Comparison of ENCODE assay signal across 29 cellular contexts in genomic region chr1:96090134-96090533, GRCh38.
"Had no signal": no experiment of that assay in that cellular context is flagged by ENCODE, and none has a peak within 500 bp of the region (broad histone marks: within the 10 kb centered on the region; RNA-seq: fewer than 3 reads in every experiment).

No MANE protein-coding gene starts in this region.

- ATAC-seq: activated CD4-positive, alpha-beta T cell treated with anti-CD3 and anti-CD28 coated beads for 36 hours; activated CD8-positive, alpha-beta memory T cell treated with anti-CD3 and anti-CD28 coated beads, Interleukin-2, amount 10 ng/mL, durations not matched to agents 7 days and 5 days; activated CD8-positive, alpha-beta T cell treated with anti-CD3 and anti-CD28 coated beads, Interleukin-2, amount 10 ng/mL, durations not matched to agents 7 days and 5 days; activated naive CD4-positive, alpha-beta T cell treated with anti-CD3 and anti-CD28 coated beads, Interleukin-2, amount 50 U/mL, for 72 hours; esophagus mucosa; foreskin keratinocyte; gastrocnemius medialis had no signal

- H3K9me3 ChIP-seq: ascending aorta, gastrocnemius medialis had no signal

- H3K27ac Mint-ChIP-seq: activated CD4-positive, alpha-beta memory T cell treated with anti-CD3 and anti-CD28 coated beads for 36 hours; activated CD4-positive, alpha-beta T cell treated with anti-CD3 and anti-CD28 coated beads for 36 hours; activated CD4-positive, alpha-beta T cell treated with anti-CD3 and anti-CD28 coated beads, Interleukin-2, amount 10 ng/mL, durations not matched to agents 24 days and 14 days; activated CD8-positive, alpha-beta memory T cell treated with anti-CD3 and anti-CD28 coated beads, Interleukin-2, amount 10 ng/mL, durations not matched to agents 7 days and 5 days; activated CD8-positive, alpha-beta T cell treated with anti-CD3 and anti-CD28 coated beads, Interleukin-2, amount 10 ng/mL, durations not matched to agents 7 days and 5 days; activated naive CD4-positive, alpha-beta T cell treated with anti-CD3 and anti-CD28 coated beads for 36 hours; activated naive CD4-positive, alpha-beta T cell treated with anti-CD3 and anti-CD28 coated beads, Interleukin-2, amount 50 U/mL, for 72 hours; activated naive CD8-positive, alpha-beta T cell treated with anti-CD3 and anti-CD28 coated beads, Interleukin-2, amount 10 ng/mL, durations not matched to agents 7 days and 5 days; activated T-helper 1 cell treated with anti-CD3 and anti-CD28 coated beads, Interleukin-12 subunit alpha, Interleukin-12 subunit beta, Interleukin-2, Interleukin-4 antibody, amounts not matched to agents 30 ng/mL and 10 ng/mL and 1 ng/mL, durations not matched to agents 14 hours and 24 hours and 36 hours; activated T-helper 2 cell treated with anti-CD3 and anti-CD28 coated beads, Interferon-gamma antibody, Interleukin-2, Interleukin-4, amounts not matched to agents 10 μg/mL and 5 μg/mL and 100 μg/mL, durations not matched to agents 14 hours and 24 hours and 36 hours; dendritic cell treated with granulocyte-macrophage colony-stimulating factor and Interleukin-4, amounts not matched to agents 40 ng/mL and 50 ng/mL, for 4 days; endodermal cell had no signal

- H3K27me3 Mint-ChIP-seq: activated CD4-positive, alpha-beta memory T cell treated with anti-CD3 and anti-CD28 coated beads for 36 hours; activated CD4-positive, alpha-beta T cell treated with anti-CD3 and anti-CD28 coated beads for 36 hours; activated CD4-positive, alpha-beta T cell treated with anti-CD3 and anti-CD28 coated beads, Interleukin-2, amount 10 ng/mL, durations not matched to agents 24 days and 14 days; activated CD8-positive, alpha-beta memory T cell treated with anti-CD3 and anti-CD28 coated beads, Interleukin-2, amount 10 ng/mL, durations not matched to agents 7 days and 5 days; activated naive CD8-positive, alpha-beta T cell treated with anti-CD3 and anti-CD28 coated beads, Interleukin-2, amount 10 ng/mL, durations not matched to agents 7 days and 5 days; central memory CD8-positive, alpha-beta T cell; dendritic cell treated with granulocyte-macrophage colony-stimulating factor and Interleukin-4, amounts not matched to agents 40 ng/mL and 50 ng/mL, for 4 days had no signal

- H3K4me3 ChIP-seq: ascending aorta, coronary artery, dorsolateral prefrontal cortex, gastrocnemius medialis had no signal

- H3K27me3 ChIP-seq: ascending aorta, brain microvascular endothelial cell, dorsolateral prefrontal cortex, foreskin keratinocyte, gastrocnemius medialis had no signal

- H3K4me3 Mint-ChIP-seq: activated CD4-positive, alpha-beta memory T cell treated with anti-CD3 and anti-CD28 coated beads for 36 hours; activated CD4-positive, alpha-beta T cell treated with anti-CD3 and anti-CD28 coated beads for 36 hours; activated CD4-positive, alpha-beta T cell treated with anti-CD3 and anti-CD28 coated beads, Interleukin-2, amount 10 ng/mL, durations not matched to agents 24 days and 14 days; activated CD8-positive, alpha-beta memory T cell treated with anti-CD3 and anti-CD28 coated beads, Interleukin-2, amount 10 ng/mL, durations not matched to agents 7 days and 5 days; activated CD8-positive, alpha-beta T cell treated with anti-CD3 and anti-CD28 coated beads, Interleukin-2, amount 10 ng/mL, durations not matched to agents 7 days and 5 days; activated naive CD4-positive, alpha-beta T cell treated with anti-CD3 and anti-CD28 coated beads for 36 hours; activated naive CD8-positive, alpha-beta T cell treated with anti-CD3 and anti-CD28 coated beads, Interleukin-2, amount 10 ng/mL, durations not matched to agents 7 days and 5 days; activated T-helper 1 cell treated with anti-CD3 and anti-CD28 coated beads, Interleukin-12 subunit alpha, Interleukin-12 subunit beta, Interleukin-2, Interleukin-4 antibody, amounts not matched to agents 30 ng/mL and 10 ng/mL and 1 ng/mL, durations not matched to agents 14 hours and 24 hours and 36 hours; central memory CD8-positive, alpha-beta T cell; dendritic cell treated with granulocyte-macrophage colony-stimulating factor and Interleukin-4, amounts not matched to agents 40 ng/mL and 50 ng/mL, for 4 days; endodermal cell had no signal

- H3K4me1 ChIP-seq: ascending aorta, foreskin keratinocyte, gastrocnemius medialis had no signal

- H3K36me3 ChIP-seq: ascending aorta, brain microvascular endothelial cell, gastrocnemius medialis had no signal

- H3K9me3 Mint-ChIP-seq: activated CD4-positive, alpha-beta memory T cell treated with anti-CD3 and anti-CD28 coated beads for 36 hours; activated CD4-positive, alpha-beta T cell treated with anti-CD3 and anti-CD28 coated beads, Interleukin-2, amount 10 ng/mL, durations not matched to agents 24 days and 14 days; activated naive CD8-positive, alpha-beta T cell treated with anti-CD3 and anti-CD28 coated beads, Interleukin-2, amount 10 ng/mL, durations not matched to agents 7 days and 5 days; activated T-helper 1 cell treated with anti-CD3 and anti-CD28 coated beads, Interleukin-12 subunit alpha, Interleukin-12 subunit beta, Interleukin-2, Interleukin-4 antibody, amounts not matched to agents 30 ng/mL and 10 ng/mL and 1 ng/mL, durations not matched to agents 14 hours and 24 hours and 36 hours; activated T-helper 2 cell treated with anti-CD3 and anti-CD28 coated beads, Interferon-gamma antibody, Interleukin-2, Interleukin-4, amounts not matched to agents 10 μg/mL and 5 μg/mL and 100 μg/mL, durations not matched to agents 14 hours and 24 hours and 36 hours; endodermal cell had no signal

- DNase-seq: activated CD4-positive, alpha-beta memory T cell treated with anti-CD3 and anti-CD28 coated beads for 36 hours; activated CD4-positive, alpha-beta T cell treated with anti-CD3 and anti-CD28 coated beads for 36 hours; activated CD4-positive, alpha-beta T cell treated with anti-CD3 and anti-CD28 coated beads, Interleukin-2, amount 10 ng/mL, durations not matched to agents 24 days and 14 days; activated CD4-positive, CD25-positive, alpha-beta regulatory T cell; activated CD4-positive, CD25-positive, alpha-beta regulatory T cell treated with anti-CD3 and anti-CD28 coated beads, Interleukin-2, amount 50 U/mL, for 72 hours; activated CD8-positive, alpha-beta memory T cell treated with anti-CD3 and anti-CD28 coated beads, Interleukin-2, amount 10 ng/mL, durations not matched to agents 7 days and 5 days; activated CD8-positive, alpha-beta memory T cell treated with anti-CD3 and anti-CD28 coated beads, Interleukin-2, amount 50 U/mL, for 4 hours; activated CD8-positive, alpha-beta T cell treated with anti-CD3 and anti-CD28 coated beads, Interleukin-2, amount 10 ng/mL, durations not matched to agents 7 days and 5 days; activated effector memory CD4-positive, alpha-beta T cell treated with anti-CD3 and anti-CD28 coated beads, Interleukin-2, amount 50 U/mL, for 16 hours; activated naive CD4-positive, alpha-beta T cell treated with anti-CD3 and anti-CD28 coated beads for 36 hours; activated naive CD8-positive, alpha-beta T cell treated with anti-CD3 and anti-CD28 coated beads, Interleukin-2, amount 10 ng/mL, durations not matched to agents 7 days and 5 days; activated T-cell treated with anti-CD3 and anti-CD28 coated beads, Interleukin-2, amount 50 U/mL, for 1 hour; activated T-cell treated with anti-CD3 and anti-CD28 coated beads, Interleukin-2, amount 50 U/mL, for 48 hours; brain microvascular endothelial cell; dorsolateral prefrontal cortex; effector memory CD4-positive, alpha-beta T cell; endodermal cell; foreskin keratinocyte; gastrocnemius medialis; glutamatergic neuron; T-helper 2 cell had no signal

- H3K36me3 Mint-ChIP-seq: activated CD4-positive, alpha-beta memory T cell treated with anti-CD3 and anti-CD28 coated beads for 36 hours; activated CD8-positive, alpha-beta memory T cell treated with anti-CD3 and anti-CD28 coated beads, Interleukin-2, amount 10 ng/mL, durations not matched to agents 7 days and 5 days; activated naive CD4-positive, alpha-beta T cell treated with anti-CD3 and anti-CD28 coated beads, Interleukin-2, amount 50 U/mL, for 72 hours; activated naive CD8-positive, alpha-beta T cell treated with anti-CD3 and anti-CD28 coated beads, Interleukin-2, amount 10 ng/mL, durations not matched to agents 7 days and 5 days had no signal

- H3K4me1 Mint-ChIP-seq: activated CD4-positive, alpha-beta T cell treated with anti-CD3 and anti-CD28 coated beads for 36 hours; activated CD4-positive, alpha-beta T cell treated with anti-CD3 and anti-CD28 coated beads, Interleukin-2, amount 10 ng/mL, durations not matched to agents 24 days and 14 days; activated CD8-positive, alpha-beta memory T cell treated with anti-CD3 and anti-CD28 coated beads, Interleukin-2, amount 10 ng/mL, durations not matched to agents 7 days and 5 days; activated naive CD8-positive, alpha-beta T cell treated with anti-CD3 and anti-CD28 coated beads, Interleukin-2, amount 10 ng/mL, durations not matched to agents 7 days and 5 days; central memory CD8-positive, alpha-beta T cell had no signal

- H3K27ac ChIP-seq: ascending aorta, brain microvascular endothelial cell, coronary artery, dorsolateral prefrontal cortex, foreskin keratinocyte, gastrocnemius medialis had no signal
